7 cellular contexts compared by ENCODE assay signal in genomic region chr10:83647519-83647918, GRCh38.
"Had no signal": no experiment of that assay in that cellular context is flagged by ENCODE, and none has a peak within 500 bp of the region (broad histone marks: within the 10 kb centered on the region; RNA-seq: fewer than 3 reads in every experiment).

No MANE protein-coding gene starts in this region.

- DNase-seq: GM23248, GOT3, H7, HFFc6 had no signal

- H3K4me3 ChIP-seq: GM23248, HAP-1 had no signal

- H3K9me3 ChIP-seq: HAP-1 had no signal

- H3K4me1 ChIP-seq: HAP-1 had no signal

- H3K9ac ChIP-seq: GM23248 had no signal

- FAIRE-seq: HTR-8/SVneo had no signal

- H2AFZ ChIP-seq: GM23248 had no signal

- ATAC-seq: HCT116 had no signal

- H3K36me3 ChIP-seq: HAP-1 had no signal

- H3K27ac ChIP-seq: GM23248 had no signal
